Comparison of ENCODE assay signal across 8 cellular contexts in genomic region chr2:98607104-98607503, GRCh38. TPM values are rescaled to one million over a fixed set of nuclear protein-coding genes. Genes with fewer than 3 reads are reported as not detected.
DNase-seq lines count a peak whose midpoint lies in the region; ATAC-seq and TF ChIP-seq lines count a peak whose summit lies in the region.

No MANE protein-coding gene starts in this region.

- H3K27ac Mint-ChIP-seq in endothelial cell (ENCODE audit: unreplicated experiment): peak overlapping the region; percentile 88

- DNase-seq in OCI-LY7 (ENCODE audit: low spot score) (peak; percentile 7), endothelial cell (ENCODE audit: low spot score) (no peak), caudate nucleus (lab: John Stamatoyannopoulos, UW) (no peak)

- no TSS peak for BruUV-seq in OCI-LY7 (replicated peaks; lab: Mats Ljungman, UMichigan)

- H3K4me3 Mint-ChIP-seq in endothelial cell (ENCODE audit: unreplicated experiment): peak overlapping the region; percentile 94

- CTCF ChIA-PET in OCI-LY7 (lab: Charles Lee; ENCODE audit: unreplicated experiment): interaction anchor here (0.6 kb wide), 1 partner anchor 45 kb away, joined by 3 read pairs; no protein-coding TSS in a partner anchor

- H2AFZ ChIP-seq in OCI-LY7 (ENCODE audit: low read length) (peak overlapping the region; percentile 78; the same call in 1 of the 2 replicates), parathyroid adenoma (no peak overlapping the region)

- peaks cover 16% of the 10 kb centered on the region for H3K4me1 ChIP-seq in ES-I3 (ENCODE audit: insufficient read depth, low read length)
- H3K4me1 ChIP-seq in OCI-LY7 (ENCODE audit: insufficient read depth, low read length, poor library complexity, severe bottlenecking): peaks cover 31% of the 10 kb centered on the region
- peaks cover 24% of the 10 kb centered on the region for H3K4me1 ChIP-seq in parathyroid adenoma

- H3K9me3 ChIP-seq in ES-I3 (ENCODE audit: control insufficient read depth, insufficient read depth, low read length) (no peaks in the 10 kb centered on the region), OCI-LY7 (ENCODE audit: low read length) (no peaks in the 10 kb centered on the region), parathyroid adenoma (ENCODE audit: control insufficient read depth, low read length) (no peaks in the 10 kb centered on the region)

- POLR2A ChIA-PET in OCI-LY7 (lab: Charles Lee): interaction anchor here (0.5 to 0.7 kb wide), 2 partner anchors 61 to 446 kb away, joined by 3 read pairs; no protein-coding TSS in a partner anchor

- no peak overlapping the region for H3K27ac ChIP-seq in OCI-LY7 (ENCODE audit: low read depth, low read length, poor library complexity, severe bottlenecking)
- H3K27ac ChIP-seq in parathyroid adenoma: no peak overlapping the region
- no peak overlapping the region for H3K27ac ChIP-seq in caudate nucleus (ENCODE audit: low read depth, low read length)

- ATAC-seq in HG03439 (IDR thresholded peaks at IDR 0.05; ENCODE audit: unreplicated experiment) (no peak), GM21786 (IDR thresholded peaks at IDR 0.05; ENCODE audit: unreplicated experiment) (no peak), HG03460 (IDR thresholded peaks at IDR 0.05; ENCODE audit: unreplicated experiment) (no peak)

- intact Hi-C loops in OCI-LY7 (cut with micrococcal nuclease; ENCODE audit: unreplicated experiment): loop anchor here (10.0 kb wide), 1 partner anchor 162 kb away; the partner anchor contains the start of gene INPP4A

- H3K79me2 ChIP-seq in OCI-LY7 (ENCODE audit: insufficient read depth, low read depth, low read length): peaks cover 23% of the 10 kb centered on the region; the same call in 1 of the 2 replicates
- peaks cover 42% of the 10 kb centered on the region for H3K79me2 ChIP-seq in parathyroid adenoma

- TF ChIP-seq CTCF in OCI-LY7 (conservative IDR thresholded peaks at IDR 0.05; ENCODE audit: low read length) (no peak), endothelial cell (IDR thresholded peaks at IDR 0.05; ENCODE audit: unreplicated experiment) (no peak), parathyroid adenoma (IDR thresholded peaks at IDR 0.05) (no peak)

- peaks cover 35% of the 10 kb centered on the region for H3K4me1 Mint-ChIP-seq in endothelial cell (ENCODE audit: unreplicated experiment)

- peaks cover 2% of the 10 kb centered on the region for H3K27me3 Mint-ChIP-seq in endothelial cell (ENCODE audit: unreplicated experiment)

- H3K9me2 ChIP-seq in OCI-LY7 (ENCODE audit: insufficient read depth, low read length): no peaks in the 10 kb centered on the region

- H3K9ac ChIP-seq in ES-I3 (ENCODE audit: low read depth, low read length) (peak overlapping the region; percentile 99), parathyroid adenoma (no peak overlapping the region)

- H3K36me3 ChIP-seq in ES-I3 (ENCODE audit: insufficient read depth, low read length) (no peaks in the 10 kb centered on the region), OCI-LY7 (ENCODE audit: insufficient read depth, low read length) (peaks cover 21% of the 10 kb centered on the region; the same call in 1 of the 2 replicates), parathyroid adenoma (ENCODE audit: control insufficient read depth, insufficient read depth, low read length) (no peaks in the 10 kb centered on the region)

- H4K20me1 ChIP-seq in OCI-LY7 (ENCODE audit: insufficient read depth, low read length): no peaks in the 10 kb centered on the region

- H3K4me2 ChIP-seq in OCI-LY7 (ENCODE audit: low read length) (peak overlapping the region; percentile 98), parathyroid adenoma (ENCODE audit: low read length) (peak overlapping the region; percentile 77)

- no peaks in the 10 kb centered on the region for H3K9me3 Mint-ChIP-seq in endothelial cell (ENCODE audit: unreplicated experiment)

- H3K36me3 Mint-ChIP-seq in endothelial cell (ENCODE audit: low read depth, unreplicated experiment): peaks cover 9% of the 10 kb centered on the region

- H3K4me3 ChIP-seq in OCI-LY7 (ENCODE audit: low read depth, low read length, poor library complexity, severe bottlenecking): peak overlapping the region; percentile 88
- peak overlapping the region; percentile 84 for H3K4me3 ChIP-seq in parathyroid adenoma (ENCODE audit: low read depth, low read length)

- no peaks in the 10 kb centered on the region for H3K27me3 ChIP-seq in parathyroid adenoma (ENCODE audit: control insufficient read depth, insufficient read depth, low read length)

RNA-seq across cellular contexts. Expression of gene COA5, which starts 1.2 kb away (rescaled TPM):
- total RNA-seq in OCI-LY7 (2014; rRNA removed; shearing (Covaris generic)): 40.0 and 50.1 TPM in 2 replicates
- total RNA-seq in OCI-LY7 (2022): 32.8 and 33.6 TPM in 2 replicates
- total RNA-seq in endothelial cell (ENCODE audit: unreplicated experiment): 21.6 TPM

RNA-seq across cellular contexts. Expression of gene UNC50, which starts 1.3 kb away (rescaled TPM):
- 19.2 and 24.4 TPM in 2 replicates for total RNA-seq in OCI-LY7 (2014; rRNA removed; shearing (Covaris generic))
- 33.3 and 33.7 TPM in 2 replicates for total RNA-seq in OCI-LY7 (2022)
- 33.0 TPM for total RNA-seq in endothelial cell (ENCODE audit: unreplicated experiment)
